8 cellular contexts compared by ENCODE assay signal in genomic region chr9:14692918-14693861, GRCh38. TPM values are rescaled to one million over a fixed set of nuclear protein-coding genes. Genes with fewer than 3 reads are reported as not detected.
DNase-seq lines count a peak whose midpoint lies in the region; ATAC-seq and TF ChIP-seq lines count a peak whose summit lies in the region.

Gene ZDHHC21 (minus strand): TSS chr9:14693432. CDS start chr9:14674340, 19,092 bp downstream.

- CTCF ChIA-PET in Panc1 (lab: Charles Lee), result no interaction called here

- H3K9me3 ChIP-seq in Panc1 (ENCODE audit: control insufficient read depth, insufficient read depth, low read depth, low read length), result no peaks in the 10 kb centered on the region

- ATAC-seq in GM19372 (IDR thresholded peaks at IDR 0.05; ENCODE audit: low read depth, unreplicated experiment) (peak; percentile 81), HG03520 (IDR thresholded peaks at IDR 0.05; ENCODE audit: unreplicated experiment) (peak; percentile 73), Panc1 (peak; percentile 95)
- peak; percentile 90 for ATAC-seq in stimulated activated naive CD8-positive, alpha-beta T cell treated with anti-CD3 and anti-CD28 coated beads, Interleukin-15, amount 100 ng/mL, for 72 hours

- peaks cover 38% of the 10 kb centered on the region for H3K4me1 Mint-ChIP-seq in activated T-helper 2 cell treated with anti-CD3 and anti-CD28 coated beads, Interferon-gamma antibody, Interleukin-2, Interleukin-4, amounts not matched to agents 10 μg/mL and 5 μg/mL and 100 μg/mL, durations not matched to agents 14 hours and 24 hours and 36 hours (ENCODE audit: low read depth)
- peaks cover 32% of the 10 kb centered on the region for H3K4me1 Mint-ChIP-seq in nephron progenitor cell
- H3K4me1 Mint-ChIP-seq in stimulated activated naive CD8-positive, alpha-beta T cell treated with anti-CD3 and anti-CD28 coated beads, Interleukin-15, amount 100 ng/mL, for 72 hours, result peaks cover 17% of the 10 kb centered on the region

- H3K36me3 Mint-ChIP-seq in activated T-helper 2 cell treated with anti-CD3 and anti-CD28 coated beads, Interferon-gamma antibody, Interleukin-2, Interleukin-4, amounts not matched to agents 10 μg/mL and 5 μg/mL and 100 μg/mL, durations not matched to agents 14 hours and 24 hours and 36 hours (ENCODE audit: low read depth), result peaks cover 18% of the 10 kb centered on the region
- peaks cover 18% of the 10 kb centered on the region for H3K36me3 Mint-ChIP-seq in nephron progenitor cell (ENCODE audit: low read depth)

- H3K4me3 ChIP-seq in Panc1 (ENCODE audit: low read depth in 2 of 2, low read length in 2 of 2), result peak within 1 kb of the TSS; percentile 59 to 62
- peak within 1 kb of the TSS; percentile 86 for H3K4me3 ChIP-seq in fibroblast of villous mesenchyme (ENCODE audit: low read depth, low read length)

- intact Hi-C loops in Panc1 (cut with micrococcal nuclease; ENCODE audit: unreplicated experiment), result no loop called here
- intact Hi-C loops in activated T-helper 2 cell treated with anti-CD3 and anti-CD28 coated beads, Interferon-gamma antibody, Interleukin-2, Interleukin-4, amounts not matched to agents 10 μg/mL and 5 μg/mL and 100 μg/mL, durations not matched to agents 14 hours and 24 hours and 36 hours (cut with micrococcal nuclease), result no loop called here

- no peaks in the 10 kb centered on the region for H3K36me3 ChIP-seq in Panc1 (ENCODE audit: control insufficient read depth, insufficient read depth, low read length)

- DNase-seq in CMK (ENCODE audit: low read depth) (peak; percentile 9), Panc1 (ENCODE audit: low read depth, low spot score) (no peak), fibroblast of villous mesenchyme (ENCODE audit: low read depth) (peak; percentile 53), nephron progenitor cell (peak; percentile 73)
- peak; percentile 46 for DNase-seq in activated T-helper 2 cell treated with anti-CD3 and anti-CD28 coated beads, Interferon-gamma antibody, Interleukin-2, Interleukin-4, amounts not matched to agents 10 μg/mL and 5 μg/mL and 100 μg/mL, durations not matched to agents 14 hours and 24 hours and 36 hours (ENCODE audit: low spot score)
- DNase-seq in stimulated activated naive CD8-positive, alpha-beta T cell treated with anti-CD3 and anti-CD28 coated beads, Interleukin-15, amount 100 ng/mL, for 72 hours, result peak; percentile 64 to 72

- no peaks in the 10 kb centered on the region for H3K27me3 ChIP-seq in Panc1 (ENCODE audit: control insufficient read depth, insufficient read depth, low read length)

- no peaks in the 10 kb centered on the region for H3K9me3 Mint-ChIP-seq in activated T-helper 2 cell treated with anti-CD3 and anti-CD28 coated beads, Interferon-gamma antibody, Interleukin-2, Interleukin-4, amounts not matched to agents 10 μg/mL and 5 μg/mL and 100 μg/mL, durations not matched to agents 14 hours and 24 hours and 36 hours
- H3K9me3 Mint-ChIP-seq in nephron progenitor cell, result no peaks in the 10 kb centered on the region
- no peaks in the 10 kb centered on the region for H3K9me3 Mint-ChIP-seq in stimulated activated naive CD8-positive, alpha-beta T cell treated with anti-CD3 and anti-CD28 coated beads, Interleukin-15, amount 100 ng/mL, for 72 hours

- peaks cover 12% of the 10 kb centered on the region for H3K27me3 Mint-ChIP-seq in activated T-helper 2 cell treated with anti-CD3 and anti-CD28 coated beads, Interferon-gamma antibody, Interleukin-2, Interleukin-4, amounts not matched to agents 10 μg/mL and 5 μg/mL and 100 μg/mL, durations not matched to agents 14 hours and 24 hours and 36 hours (ENCODE audit: low read depth)
- H3K27me3 Mint-ChIP-seq in nephron progenitor cell (ENCODE audit: low read depth, poor library complexity), result peaks cover 39% of the 10 kb centered on the region
- peaks cover 16% of the 10 kb centered on the region for H3K27me3 Mint-ChIP-seq in stimulated activated naive CD8-positive, alpha-beta T cell treated with anti-CD3 and anti-CD28 coated beads, Interleukin-15, amount 100 ng/mL, for 72 hours

- 0 out of 2 replicates have a peak within 1 kb of the TSS, but pooled peaks have one; percentile 29 for H3K27ac ChIP-seq in Panc1 (ENCODE audit: low read length)

- H3K27ac Mint-ChIP-seq in activated T-helper 2 cell treated with anti-CD3 and anti-CD28 coated beads, Interferon-gamma antibody, Interleukin-2, Interleukin-4, amounts not matched to agents 10 μg/mL and 5 μg/mL and 100 μg/mL, durations not matched to agents 14 hours and 24 hours and 36 hours, result peak within 1 kb of the TSS; percentile 89
- H3K27ac Mint-ChIP-seq in nephron progenitor cell, result no peak within 1 kb of the TSS
- H3K27ac Mint-ChIP-seq in stimulated activated naive CD8-positive, alpha-beta T cell treated with anti-CD3 and anti-CD28 coated beads, Interleukin-15, amount 100 ng/mL, for 72 hours, result peak within 1 kb of the TSS; percentile 98 to 100

- in situ Hi-C loops in Panc1 (cut with HindIII; ENCODE audit: low pct_unique_long_range_greater_than_20kb, low sequenced_read_pairs), result no loop called here

- POLR2A ChIA-PET in Panc1 (lab: Charles Lee), result no interaction called here

- no TSS peak for BruUV-seq in Panc1 (replicated peaks; lab: Mats Ljungman, UMichigan)

- H3K4me1 ChIP-seq in Panc1 (ENCODE audit: control insufficient read depth, insufficient read depth, low read length), result no peaks in the 10 kb centered on the region; the same call in 1 of the 2 replicates

- TF ChIP-seq CTCF in Panc1 (IDR thresholded peaks at IDR 0.05) (no peak), fibroblast of villous mesenchyme (IDR thresholded peaks at IDR 0.05; ENCODE audit: insufficient read depth, low read depth, low read length) (no peak), nephron progenitor cell (IDR thresholded peaks at IDR 0.05) (no peak)

- H3K4me3 Mint-ChIP-seq in activated T-helper 2 cell treated with anti-CD3 and anti-CD28 coated beads, Interferon-gamma antibody, Interleukin-2, Interleukin-4, amounts not matched to agents 10 μg/mL and 5 μg/mL and 100 μg/mL, durations not matched to agents 14 hours and 24 hours and 36 hours (ENCODE audit: low read depth), result peak within 1 kb of the TSS; percentile 94
- peak within 1 kb of the TSS; percentile 97 for H3K4me3 Mint-ChIP-seq in nephron progenitor cell
- peak within 1 kb of the TSS; percentile 97 to 98 for H3K4me3 Mint-ChIP-seq in stimulated activated naive CD8-positive, alpha-beta T cell treated with anti-CD3 and anti-CD28 coated beads, Interleukin-15, amount 100 ng/mL, for 72 hours

RNA-seq across cellular contexts. Expression of gene ZDHHC21, which starts in this region (rescaled TPM):
- 3.4 TPM for total RNA-seq in Panc1 (2021; ENCODE audit: unreplicated experiment)
- 1.1 TPM for polyA plus RNA-seq in Panc1 (2012; ENCODE audit: insufficient read length)
- 13.3 and 14.2 TPM in 2 replicates for total RNA-seq in activated T-helper 2 cell treated with anti-CD3 and anti-CD28 coated beads, Interferon-gamma antibody, Interleukin-2, Interleukin-4, amounts not matched to agents 10 μg/mL and 5 μg/mL and 100 μg/mL, durations not matched to agents 14 hours and 24 hours and 36 hours
- 9.3 and 17.3 TPM in 2 replicates for total RNA-seq in fibroblast of villous mesenchyme
